Comparison of ENCODE assay signal across 1 cellular context in genomic region chr5:892390-893136, GRCh38.
TF ChIP-seq lines count a peak whose summit lies in the region.

Gene BRD9 (minus strand): TSS chr5:892801. CDS start chr5:892657, 144 bp downstream.
Gene TRIP13 (plus strand): TSS chr5:892884. CDS start chr5:892999, 115 bp downstream.

TF ChIP-seq in K562, 482 proteins besides CTCF, POLR2A, EP300 and RAD21 (continued from another document and continues in another):
- TF ChIP-seq, protein P1, sequence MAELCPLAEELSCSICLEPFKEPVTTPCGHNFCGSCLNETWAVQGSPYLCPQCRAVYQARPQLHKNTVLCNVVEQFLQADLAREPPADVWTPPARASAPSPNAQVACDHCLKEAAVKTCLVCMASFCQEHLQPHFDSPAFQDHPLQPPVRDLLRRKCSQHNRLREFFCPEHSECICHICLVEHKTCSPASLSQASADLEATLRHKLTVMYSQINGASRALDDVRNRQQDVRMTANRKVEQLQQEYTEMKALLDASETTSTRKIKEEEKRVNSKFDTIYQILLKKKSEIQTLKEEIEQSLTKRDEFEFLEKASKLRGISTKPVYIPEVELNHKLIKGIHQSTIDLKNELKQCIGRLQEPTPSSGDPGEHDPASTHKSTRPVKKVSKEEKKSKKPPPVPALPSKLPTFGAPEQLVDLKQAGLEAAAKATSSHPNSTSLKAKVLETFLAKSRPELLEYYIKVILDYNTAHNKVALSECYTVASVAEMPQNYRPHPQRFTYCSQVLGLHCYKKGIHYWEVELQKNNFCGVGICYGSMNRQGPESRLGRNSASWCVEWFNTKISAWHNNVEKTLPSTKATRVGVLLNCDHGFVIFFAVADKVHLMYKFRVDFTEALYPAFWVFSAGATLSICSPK (IDR thresholded peaks at IDR 0.05; ENCODE audit: borderline replicate concordance), result no peak
- TF ChIP-seq, protein P2, sequence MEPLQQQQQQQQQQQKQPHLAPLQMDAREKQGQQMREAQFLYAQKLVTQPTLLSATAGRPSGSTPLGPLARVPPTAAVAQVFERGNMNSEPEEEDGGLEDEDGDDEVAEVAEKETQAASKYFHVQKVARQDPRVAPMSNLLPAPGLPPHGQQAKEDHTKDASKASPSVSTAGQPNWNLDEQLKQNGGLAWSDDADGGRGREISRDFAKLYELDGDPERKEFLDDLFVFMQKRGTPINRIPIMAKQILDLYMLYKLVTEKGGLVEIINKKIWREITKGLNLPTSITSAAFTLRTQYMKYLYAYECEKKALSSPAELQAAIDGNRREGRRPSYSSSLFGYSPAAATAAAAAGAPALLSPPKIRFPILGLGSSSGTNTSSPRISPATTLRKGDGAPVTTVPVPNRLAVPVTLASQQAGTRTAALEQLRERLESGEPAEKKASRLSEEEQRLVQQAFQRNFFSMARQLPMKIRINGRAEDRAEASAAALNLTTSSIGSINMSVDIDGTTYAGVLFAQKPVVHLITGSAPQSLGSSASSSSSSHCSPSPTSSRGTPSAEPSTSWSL (CRISPR knock-in tag; IDR thresholded peaks at IDR 0.05; ENCODE audit: borderline replicate concordance), result no peak
- TF ChIP-seq ZNF644 (tag; IDR thresholded peaks at IDR 0.05; ENCODE audit: low read depth) (no peak), ZBTB17 (CRISPR knock-in tag; IDR thresholded peaks at IDR 0.05) (0 out of 2 replicates have a peak, but pooled peaks have one; percentile 30), PURB (CRISPR knock-in tag; IDR thresholded peaks at IDR 0.05; ENCODE audit: low read depth) (no peak), DACH1 (IDR thresholded peaks at IDR 0.05; ENCODE audit: partially characterized antibody) (no peak), ZBTB33 (CRISPR knock-in tag; IDR thresholded peaks at IDR 0.05) (no peak), ZNF583 (CRISPR knock-in tag; IDR thresholded peaks at IDR 0.05) (no peak), ZNF79 (CRISPR knock-in tag; IDR thresholded peaks at IDR 0.05; ENCODE audit: low read depth) (no peak), ZNF75A (CRISPR knock-in tag; IDR thresholded peaks at IDR 0.05) (no peak), SOX6 (IDR thresholded peaks at IDR 0.05) (peak; percentile 39; the same call in 1 of the 2 replicates), RFX7 (CRISPR knock-in tag; IDR thresholded peaks at IDR 0.05) (no peak), SUPT5H (IDR thresholded peaks at IDR 0.05) (peak; percentile 76), PTRF (tag; IDR thresholded peaks at IDR 0.05) (no peak), ZNF707 (CRISPR knock-in tag; conservative IDR thresholded peaks at IDR 0.05) (no peak), HMG20A (CRISPR knock-in tag; conservative IDR thresholded peaks at IDR 0.05) (no peak), TCF7 (IDR thresholded peaks at IDR 0.05; ENCODE audit: borderline replicate concordance) (no peak), ESRRA (IDR thresholded peaks at IDR 0.05; ENCODE audit: borderline replicate concordance, low read depth) (peak; percentile 46; the same call in 1 of the 2 replicates), ZNF639 (CRISPR knock-in tag; conservative IDR thresholded peaks at IDR 0.05 in 1 of 2, IDR thresholded peaks at IDR 0.05 in 1 of 2) (peak in 1 of 2 experiments; percentile 94; a peak in 2 of 4 replicates), FOXP4 (CRISPR knock-in tag; IDR thresholded peaks at IDR 0.05; ENCODE audit: borderline replicate concordance) (no peak), HDAC3 (IDR thresholded peaks at IDR 0.05; ENCODE audit: borderline replicate concordance, partially characterized antibody) (no peak), MLX (CRISPR knock-in tag; conservative IDR thresholded peaks at IDR 0.05) (no peak; a peak in 1 of 4 replicates), ZNF212 (CRISPR knock-in tag; IDR thresholded peaks at IDR 0.05) (0 out of 2 replicates have a peak, but pooled peaks have one; percentile 26), ZNF316 (IDR thresholded peaks at IDR 0.05) (no peak), PHB (CRISPR knock-in tag; IDR thresholded peaks at IDR 0.05) (0 out of 2 replicates have a peak, but pooled peaks have one; percentile 68), SRSF7 (optimal IDR thresholded peaks at IDR 0.05; ENCODE audit: low read depth, low read length) (no peak), ZNF282 (CRISPR knock-in tag; IDR thresholded peaks at IDR 0.05) (no peak), FOXO4 (CRISPR knock-in tag; IDR thresholded peaks at IDR 0.05) (no peak), KAT2B (IDR thresholded peaks at IDR 0.05; ENCODE audit: low read depth, low read length) (no peak), MYNN (IDR thresholded peaks at IDR 0.05) (no peak), MYNN (CRISPR knock-in tag; IDR thresholded peaks at IDR 0.05) (no peak), CAMTA2 (CRISPR knock-in tag; conservative IDR thresholded peaks at IDR 0.05) (0 out of 2 replicates have a peak, but pooled peaks have one; percentile 8), MED1 (CRISPR knock-in tag; IDR thresholded peaks at IDR 0.05; ENCODE audit: borderline replicate concordance) (no peak), ZNF143 (CRISPR knock-in tag; IDR thresholded peaks at IDR 0.05) (no peak), PREB (CRISPR knock-in tag; IDR thresholded peaks at IDR 0.05) (no peak), RUNX1 (IDR thresholded peaks at IDR 0.05; ENCODE audit: low read depth) (no peak), MITF (IDR thresholded peaks at IDR 0.05) (no peak), DDX20 (tag; IDR thresholded peaks at IDR 0.05; ENCODE audit: low read depth) (no peak), SAFB (IDR thresholded peaks at IDR 0.05; ENCODE audit: borderline replicate concordance, low read depth, low read length) (peak; percentile 37; the same call in 1 of the 2 replicates), KAT7 (CRISPR knock-in tag; IDR thresholded peaks at IDR 0.05; ENCODE audit: borderline replicate concordance) (no peak), SREBF1 (IDR thresholded peaks at IDR 0.05; ENCODE audit: borderline replicate concordance, low read depth, low read length) (no peak), TEAD1 (CRISPR knock-in tag; IDR thresholded peaks at IDR 0.05) (no peak; a peak in 1 of 4 replicates), CHD4 (IDR thresholded peaks at IDR 0.05; ENCODE audit: insufficient read depth, insufficient replicate concordance, low read depth, low read length, poor library complexity, severe bottlenecking) (no peak), HNRNPLL (IDR thresholded peaks at IDR 0.05; ENCODE audit: low read depth, low read length, poor library complexity, severe bottlenecking) (no peak), FOXJ3 (CRISPR knock-in tag; IDR thresholded peaks at IDR 0.05) (no peak)
- TF ChIP-seq, protein P3, sequence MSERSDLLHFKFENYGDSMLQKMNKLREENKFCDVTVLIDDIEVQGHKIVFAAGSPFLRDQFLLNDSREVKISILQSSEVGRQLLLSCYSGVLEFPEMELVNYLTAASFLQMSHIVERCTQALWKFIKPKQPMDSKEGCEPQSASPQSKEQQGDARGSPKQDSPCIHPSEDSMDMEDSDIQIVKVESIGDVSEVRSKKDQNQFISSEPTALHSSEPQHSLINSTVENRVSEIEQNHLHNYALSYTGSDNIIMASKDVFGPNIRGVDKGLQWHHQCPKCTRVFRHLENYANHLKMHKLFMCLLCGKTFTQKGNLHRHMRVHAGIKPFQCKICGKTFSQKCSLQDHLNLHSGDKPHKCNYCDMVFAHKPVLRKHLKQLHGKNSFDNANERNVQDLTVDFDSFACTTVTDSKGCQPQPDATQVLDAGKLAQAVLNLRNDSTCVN (CRISPR knock-in tag; IDR thresholded peaks at IDR 0.05), result 0 out of 2 replicates have a peak, but pooled peaks have one; percentile 56
- TF ChIP-seq, protein P4, sequence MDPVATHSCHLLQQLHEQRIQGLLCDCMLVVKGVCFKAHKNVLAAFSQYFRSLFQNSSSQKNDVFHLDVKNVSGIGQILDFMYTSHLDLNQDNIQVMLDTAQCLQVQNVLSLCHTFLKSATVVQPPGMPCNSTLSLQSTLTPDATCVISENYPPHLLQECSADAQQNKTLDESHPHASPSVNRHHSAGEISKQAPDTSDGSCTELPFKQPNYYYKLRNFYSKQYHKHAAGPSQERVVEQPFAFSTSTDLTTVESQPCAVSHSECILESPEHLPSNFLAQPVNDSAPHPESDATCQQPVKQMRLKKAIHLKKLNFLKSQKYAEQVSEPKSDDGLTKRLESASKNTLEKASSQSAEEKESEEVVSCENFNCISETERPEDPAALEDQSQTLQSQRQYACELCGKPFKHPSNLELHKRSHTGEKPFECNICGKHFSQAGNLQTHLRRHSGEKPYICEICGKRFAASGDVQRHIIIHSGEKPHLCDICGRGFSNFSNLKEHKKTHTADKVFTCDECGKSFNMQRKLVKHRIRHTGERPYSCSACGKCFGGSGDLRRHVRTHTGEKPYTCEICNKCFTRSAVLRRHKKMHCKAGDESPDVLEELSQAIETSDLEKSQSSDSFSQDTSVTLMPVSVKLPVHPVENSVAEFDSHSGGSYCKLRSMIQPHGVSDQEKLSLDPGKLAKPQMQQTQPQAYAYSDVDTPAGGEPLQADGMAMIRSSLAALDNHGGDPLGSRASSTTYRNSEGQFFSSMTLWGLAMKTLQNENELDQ (CRISPR knock-in tag; IDR thresholded peaks at IDR 0.05; ENCODE audit: borderline replicate concordance), result no peak
